Comparison of ENCODE assay signal across 8 cellular contexts in genomic region chr12:94074970-94075695, GRCh38.
A peak's percentile ranks its signal among the peaks of the same experiment; 100 is the strongest.
DNase-seq lines count a peak whose midpoint lies in the region; ATAC-seq and TF ChIP-seq lines count a peak whose summit lies in the region.

No MANE protein-coding gene starts in this region.

- H3K4me1 ChIP-seq in NT2/D1 (ENCODE audit: insufficient read depth, insufficient read length) (no peaks in the 10 kb centered on the region), endodermal cell (ENCODE audit: control insufficient read depth, insufficient read depth, low read length) (peaks cover 17% of the 10 kb centered on the region)

- H3K9me3 ChIP-seq in AG04450 (ENCODE audit: control insufficient read depth, insufficient read depth, low read length) (no peaks in the 10 kb centered on the region), NT2/D1 (ENCODE audit: insufficient read depth, low read length) (no peaks in the 10 kb centered on the region), endodermal cell (ENCODE audit: control insufficient read depth, low read length) (no peaks in the 10 kb centered on the region)

- no peak overlapping the region for H3K4me3 ChIP-seq in AG04450 (ENCODE audit: low read depth, low read length)
- H3K4me3 ChIP-seq in NT2/D1 (ENCODE audit: insufficient read length, low read depth) = no peak overlapping the region
- H3K4me3 ChIP-seq in endodermal cell (ENCODE audit: low read length) = no peak overlapping the region

- H3K36me3 ChIP-seq in NT2/D1 (ENCODE audit: insufficient read depth, insufficient read length, low read length) = no peaks in the 10 kb centered on the region
- no peaks in the 10 kb centered on the region for H3K36me3 ChIP-seq in endodermal cell (ENCODE audit: control insufficient read depth, insufficient read depth, low read length)

- CTCF ChIA-PET in AG04450 (lab: Charles Lee) = interaction anchor here (0.6 to 2.7 kb wide), 80 partner anchors 9 to 687 kb away, joined by 3 to 54 read pairs (median 4); no protein-coding TSS in a partner anchor

- DNase-seq in AG04450 (ENCODE audit: low read depth, low spot score) (peak; percentile 71), NT2/D1 (ENCODE audit: low read depth, low spot score) (peak; percentile 38), endodermal cell (peak; percentile 83), mucosa of gallbladder (ENCODE audit: low spot score) (peak; percentile 30)
- DNase-seq in activated CD4-positive, alpha-beta T cell treated with anti-CD3 and anti-CD28 coated beads for 4 hours = no peak

- WGBS in endodermal cell (ENCODE audit: insufficient coverage in 1 of 2, insufficient read length in 1 of 2), 2 experiments = 60 to 66% methylated on average over 5 of the region's 5 CpGs

- H3K4me1 Mint-ChIP-seq in endodermal cell = peaks cover 38% of the 10 kb centered on the region

- H3K27me3 ChIP-seq in AG04450 (ENCODE audit: control insufficient read depth, insufficient read depth, low read length) (peaks cover 3% of the 10 kb centered on the region), NT2/D1 (ENCODE audit: insufficient read depth, insufficient read length) (no peaks in the 10 kb centered on the region), endodermal cell (ENCODE audit: control insufficient read depth, insufficient read depth, low read length, poor library complexity, severe bottlenecking) (no peaks in the 10 kb centered on the region)

- TF ChIP-seq CTCF in AG04450 (IDR thresholded peaks at IDR 0.05; ENCODE audit: low read depth, low read length) (peak; percentile 80), GM12873 (IDR thresholded peaks at IDR 0.05; ENCODE audit: insufficient read depth, low read depth, low read length, missing control alignments) (peak; percentile 50), endodermal cell (conservative IDR thresholded peaks at IDR 0.05) (peak; percentile 82)

- no peaks in the 10 kb centered on the region for H3K36me3 Mint-ChIP-seq in endodermal cell (ENCODE audit: low read depth)

- no peak overlapping the region for H3K4me3 Mint-ChIP-seq in endodermal cell

- no peak overlapping the region for H3K27ac Mint-ChIP-seq in endodermal cell

- peaks cover 4% of the 10 kb centered on the region for H3K27me3 Mint-ChIP-seq in endodermal cell (ENCODE audit: insufficient read depth)

- POLR2A ChIA-PET in AG04450 (lab: Yijun Ruan, JAX) = interaction anchor here (0.6 to 1.3 kb wide), 6 partner anchors 12 to 607 kb away, joined by 3 to 7 read pairs (median 4); no protein-coding TSS in a partner anchor

- H3K27ac ChIP-seq in AG04450 (ENCODE audit: low read depth, low read length) (no peak overlapping the region), endodermal cell (ENCODE audit: low read depth, low read length) (no peak overlapping the region)

- no peak for ATAC-seq in GM21515 (IDR thresholded peaks at IDR 0.05; ENCODE audit: unreplicated experiment)
- no peak for ATAC-seq in HG03457 (IDR thresholded peaks at IDR 0.05; ENCODE audit: unreplicated experiment)

- no peaks in the 10 kb centered on the region for H3K9me3 Mint-ChIP-seq in endodermal cell

- H3K9ac ChIP-seq in NT2/D1 (ENCODE audit: insufficient read length, low read depth) (no peak overlapping the region), endodermal cell (ENCODE audit: extremely low read depth, low read length, poor library complexity, severe bottlenecking) (no peak overlapping the region)

Comparison
In these comparisons a context has a peak if more than half of its experiments do, and no peak if none do; other contexts are left out.
1. DNase-seq: peak in AG04450 (single experiment), NT2/D1 (single experiment), endodermal cell (single experiment) and mucosa of gallbladder (single experiment); none in activated CD4-positive, alpha-beta T cell treated with anti-CD3 and anti-CD28 coated beads for 4 hours (0 of 2).
2. Peak in every context shown above with its lines, with median percentiles within 50 percentile points of each other: CTCF ChIP-seq.